ENCODE assay signal across 8 cellular contexts in genomic region chr3:142577701-142578308, GRCh38. TPM values are rescaled to one million over a fixed set of nuclear protein-coding genes. Genes with fewer than 3 reads are reported as not detected.
DNase-seq lines count a peak whose midpoint lies in the region; ATAC-seq and TF ChIP-seq lines count a peak whose summit lies in the region.

No MANE protein-coding gene starts in this region.

- no peaks in the 10 kb centered on the region for H3K9me2 ChIP-seq in Karpas-422 (replicated peaks; ENCODE audit: insufficient read depth, low read length)

- H3K9ac ChIP-seq in Karpas-422 (ENCODE audit: low read length), result peak overlapping the region; percentile 93

- H2AFZ ChIP-seq in Karpas-422 (ENCODE audit: low read length), result no peak overlapping the region; the same call in 1 of the 2 replicates

- no peaks in the 10 kb centered on the region; the same call in 1 of the 2 replicates for H4K20me1 ChIP-seq in Karpas-422 (ENCODE audit: insufficient read depth, low read depth, low read length)

- H3K4me3 Mint-ChIP-seq in chondrocyte (ENCODE audit: unreplicated experiment), result peak overlapping the region; percentile 94

- H3K27me3 ChIP-seq in Karpas-422 (ENCODE audit: low read length) (no peaks in the 10 kb centered on the region), muscle layer of duodenum (ENCODE audit: low read depth, low read length) (no peaks in the 10 kb centered on the region)

- H3K4me3 ChIP-seq in Karpas-422 (ENCODE audit: low read length) (peak overlapping the region; percentile 91), muscle layer of duodenum (ENCODE audit: low read depth in 1 of 2, low read length in 2 of 2) (peak overlapping the region; percentile 93 to 97)

- H3K79me2 ChIP-seq in Karpas-422 (ENCODE audit: low read length), result peaks cover 61% of the 10 kb centered on the region

- H3K9me3 Mint-ChIP-seq in chondrocyte (ENCODE audit: low read depth), result no peaks in the 10 kb centered on the region

- H3K4me1 ChIP-seq in Karpas-422 (ENCODE audit: low read length) (peaks cover 42% of the 10 kb centered on the region), muscle layer of duodenum (ENCODE audit: control insufficient read depth in 1 of 2, insufficient read depth in 2 of 2, low read length in 2 of 2) (peaks cover 7 to 23% of the 10 kb centered on the region in 2 donors)

- no peaks in the 10 kb centered on the region for H3K36me3 Mint-ChIP-seq in chondrocyte (ENCODE audit: low read depth)

- H3K9me3 ChIP-seq in Karpas-422 (ENCODE audit: low read length) (no peaks in the 10 kb centered on the region), muscle layer of duodenum (ENCODE audit: control insufficient read depth in 1 of 2, low read length in 2 of 2) (no peaks in the 10 kb centered on the region)

- H3K36me3 ChIP-seq in Karpas-422 (ENCODE audit: insufficient read depth, low read length) (peaks cover 21% of the 10 kb centered on the region), muscle layer of duodenum (ENCODE audit: control insufficient read depth in 1 of 2, insufficient read depth in 2 of 2, low read length in 2 of 2) (peaks cover 0 to 8% of the 10 kb centered on the region in 2 donors)

- H3K4me2 ChIP-seq in Karpas-422 (ENCODE audit: low read depth, low read length, poor library complexity, severe bottlenecking), result peak overlapping the region; percentile 78

- DNase-seq in CD1c-positive myeloid dendritic cell (ENCODE audit: extremely low spot score) (peak; percentile 68), Karpas-422 (peak; percentile 63), chondrocyte (ENCODE audit: low spot score) (no peak), NCI-H446 treated with DMSO at 0.1 percent for 48 hours (lab: John Stamatoyannopoulos, UW) (no peak)
- no peak for DNase-seq in activated CD4-positive, alpha-beta T cell treated with anti-CD3 and anti-CD28 coated beads for 48 hours

- TF ChIP-seq CTCF in chondrocyte (IDR thresholded peaks at IDR 0.05), result no peak

- H3K27ac ChIP-seq in Karpas-422 (ENCODE audit: low read length) (peak overlapping the region; percentile 54; the same call in 1 of the 2 replicates), muscle layer of duodenum (ENCODE audit: low read length) (peak overlapping the region; percentile 91)

- H3K4me1 Mint-ChIP-seq in chondrocyte (ENCODE audit: low read depth), result peaks cover 35% of the 10 kb centered on the region

- H3K27ac Mint-ChIP-seq in chondrocyte (ENCODE audit: unreplicated experiment), result peak overlapping the region; percentile 98

- ATAC-seq in GM21576 (IDR thresholded peaks at IDR 0.05; ENCODE audit: unreplicated experiment) (no peak), GM21528 (IDR thresholded peaks at IDR 0.05; ENCODE audit: low FRiP score, unreplicated experiment) (no peak)

- H3K27me3 Mint-ChIP-seq in chondrocyte (ENCODE audit: low read depth), result peaks cover 2% of the 10 kb centered on the region

RNA-seq across cellular contexts. Expression of gene ATR, which starts 0.7 kb away (rescaled TPM):
- total RNA-seq in Karpas-422 (2014; rRNA removed; shearing (Covaris generic); ENCODE audit: low replicate concordance), result 39.6 and 74.4 TPM in 2 replicates
- 15.2 to 27.2 TPM (median 16.7 TPM) in 3 replicates for total RNA-seq in chondrocyte

RNA-seq across cellular contexts. Expression of gene PLS1, which starts 18.4 kb away (rescaled TPM):
- 1.4 and 3.4 TPM in 2 replicates for total RNA-seq in Karpas-422 (2014; rRNA removed; shearing (Covaris generic); ENCODE audit: low replicate concordance)
- total RNA-seq in chondrocyte, result 2.0 to 2.5 TPM (median 2.4 TPM) in 3 replicates

Comparison
In these comparisons a context has a peak if more than half of its experiments do, and no peak if none do; other contexts are left out.
1. DNase-seq: peak in CD1c-positive myeloid dendritic cell (single experiment) and Karpas-422 (single experiment); none in chondrocyte (single experiment), activated CD4-positive, alpha-beta T cell treated with anti-CD3 and anti-CD28 coated beads for 48 hours (single experiment) and NCI-H446 treated with DMSO at 0.1 percent for 48 hours (single experiment).